28 cellular contexts compared by ENCODE assay signal in genomic region chr17:61567045-61567802, GRCh38. TPM values are rescaled to one million over a fixed set of nuclear protein-coding genes. Genes with fewer than 3 reads are reported as not detected.
"Had no signal": no experiment of that assay in that cellular context is flagged by ENCODE, and none has a peak within 500 bp of the region (broad histone marks: within the 10 kb centered on the region; RNA-seq: fewer than 3 reads in every experiment).

No MANE protein-coding gene starts in this region.

- H3K36me3 Mint-ChIP-seq: activated naive CD4-positive, alpha-beta T cell treated with anti-CD3 and anti-CD28 coated beads, Interleukin-2, amount 10 ng/mL, durations not matched to agents 7 days and 5 days; memory B cell; natural killer cell treated with Interleukin-12 subunit alpha and Interleukin-12 subunit beta and Interleukin-15 and Interleukin-18, amount 100 ng/mL, for 72 hours; type B pancreatic cell had no signal

- H3K4me3 Mint-ChIP-seq: activated CD4-positive, alpha-beta memory T cell treated with anti-CD3 and anti-CD28 coated beads, Interleukin-2, amount 10 ng/mL, durations not matched to agents 7 days and 5 days; activated CD4-positive, alpha-beta T cell treated with anti-CD3 and anti-CD28 coated beads, Interleukin-2, amount 10 ng/mL, durations not matched to agents 24 days and 14 days; activated naive CD4-positive, alpha-beta T cell treated with anti-CD3 and anti-CD28 coated beads, Interleukin-2, amount 10 ng/mL, durations not matched to agents 7 days and 5 days; activated T-cell treated with anti-CD3 and anti-CD28 coated beads, Interleukin-2, amount 50 U/mL, for 72 hours; memory B cell; natural killer cell treated with Interleukin-12 subunit alpha and Interleukin-12 subunit beta and Interleukin-15 and Interleukin-18, amount 100 ng/mL, for 72 hours; T-helper 2 cell treated with Interferon-gamma antibody and Interleukin-4, amounts not matched to agents 5 μg/mL and 100 μg/mL, for 36 hours; type B pancreatic cell had no signal

- H3K4me1 Mint-ChIP-seq: activated CD4-positive, alpha-beta memory T cell treated with anti-CD3 and anti-CD28 coated beads, Interleukin-2, amount 10 ng/mL, durations not matched to agents 7 days and 5 days; activated CD4-positive, alpha-beta T cell treated with anti-CD3 and anti-CD28 coated beads, Interleukin-2, amount 10 ng/mL, durations not matched to agents 24 days and 14 days; activated naive CD4-positive, alpha-beta T cell treated with anti-CD3 and anti-CD28 coated beads, Interleukin-2, amount 10 ng/mL, durations not matched to agents 7 days and 5 days; memory B cell had no signal

- H3K27me3 ChIP-seq: body of pancreas, gastrocnemius medialis had no signal

- H3K4me3 ChIP-seq: body of pancreas, gastrocnemius medialis, thoracic aorta had no signal

- H3K36me3 ChIP-seq: gastrocnemius medialis, thoracic aorta had no signal

- H3K27ac ChIP-seq: body of pancreas, gastrocnemius medialis, thoracic aorta, VCaP had no signal

- DNase-seq: activated CD4-positive, alpha-beta memory T cell treated with anti-CD3 and anti-CD28 coated beads, Interleukin-2, amount 10 ng/mL, durations not matched to agents 7 days and 5 days; activated CD4-positive, alpha-beta T cell treated with anti-CD3 and anti-CD28 coated beads, Interleukin-2, amount 10 ng/mL, durations not matched to agents 24 days and 14 days; activated effector memory CD4-positive, alpha-beta T cell treated with anti-CD3 and anti-CD28 coated beads, Interleukin-2, amount 50 U/mL, for 16 hours; activated naive CD4-positive, alpha-beta T cell treated with anti-CD3 and anti-CD28 coated beads, Interleukin-2, amount 10 ng/mL, durations not matched to agents 7 days and 5 days; activated T-cell treated with anti-CD3 and anti-CD28 coated beads, Interleukin-2, amount 50 U/mL, for 72 hours; anterior cingulate cortex; body of pancreas; effector CD4-positive, alpha-beta T cell; gastrocnemius medialis; islet precursor cell; left cardiac atrium; retina; stimulated activated CD4-positive, alpha-beta T cell treated with anti-CD3 and anti-CD28 coated beads, Interleukin-2, amount 100 ng/mL, for 48 hours; stimulated activated naive CD4-positive, alpha-beta T cell had no signal

- H3K9me3 Mint-ChIP-seq: activated CD4-positive, alpha-beta T cell treated with anti-CD3 and anti-CD28 coated beads, Interleukin-2, amount 10 ng/mL, durations not matched to agents 24 days and 14 days; activated T-cell treated with anti-CD3 and anti-CD28 coated beads, Interleukin-2, amount 50 U/mL, for 72 hours; natural killer cell treated with Interleukin-12 subunit alpha and Interleukin-12 subunit beta and Interleukin-15 and Interleukin-18, amount 100 ng/mL, for 72 hours; T-helper 2 cell treated with Interferon-gamma antibody and Interleukin-4, amounts not matched to agents 5 μg/mL and 100 μg/mL, for 36 hours had no signal

- ATAC-seq: activated CD4-positive, CD25-positive, alpha-beta regulatory T cell treated with anti-CD3 and anti-CD28 coated beads, Interleukin-2, amount 50 U/mL, for 24 hours; activated T-cell treated with anti-CD3 and anti-CD28 coated beads, Interleukin-2, amount 50 U/mL, for 72 hours; body of pancreas; esophagus mucosa; gastrocnemius medialis; left cardiac atrium; natural killer cell treated with Interleukin-12 subunit alpha and Interleukin-12 subunit beta and Interleukin-15 and Interleukin-18, amount 100 ng/mL, for 72 hours had no signal

- FAIRE-seq: endometrium had no signal

- H3K4me1 ChIP-seq: body of pancreas, gastrocnemius medialis had no signal

- H3K27ac Mint-ChIP-seq: activated CD4-positive, alpha-beta memory T cell treated with anti-CD3 and anti-CD28 coated beads, Interleukin-2, amount 10 ng/mL, durations not matched to agents 7 days and 5 days; activated CD4-positive, alpha-beta T cell treated with anti-CD3 and anti-CD28 coated beads, Interleukin-2, amount 10 ng/mL, durations not matched to agents 24 days and 14 days; activated naive CD4-positive, alpha-beta T cell treated with anti-CD3 and anti-CD28 coated beads, Interleukin-2, amount 10 ng/mL, durations not matched to agents 7 days and 5 days; activated T-cell treated with anti-CD3 and anti-CD28 coated beads, Interleukin-2, amount 50 U/mL, for 72 hours; memory B cell; natural killer cell treated with Interleukin-12 subunit alpha and Interleukin-12 subunit beta and Interleukin-15 and Interleukin-18, amount 100 ng/mL, for 72 hours; progenitor cell of endocrine pancreas; T-helper 2 cell treated with Interferon-gamma antibody and Interleukin-4, amounts not matched to agents 5 μg/mL and 100 μg/mL, for 36 hours; type B pancreatic cell had no signal

- H3K9me3 ChIP-seq: body of pancreas, gastrocnemius medialis, thoracic aorta had no signal

RNA-seq across cellular contexts. Expression of gene NACA2, which starts 23.8 kb away (rescaled TPM):
- total RNA-seq: activated CD4-positive, alpha-beta memory T cell treated with anti-CD3 and anti-CD28 coated beads, Interleukin-2, amount 10 ng/mL, durations not matched to agents 7 days and 5 days; activated CD4-positive, alpha-beta T cell treated with anti-CD3 and anti-CD28 coated beads, Interleukin-2, amount 10 ng/mL, durations not matched to agents 24 days and 14 days; activated T-cell treated with anti-CD3 and anti-CD28 coated beads, Interleukin-2, amount 50 U/mL, for 72 hours; cardiac septum; chondrocyte; esophagus mucosa; gastrocnemius medialis; left cardiac atrium; lower leg skin; natural killer cell treated with Interleukin-12 subunit alpha and Interleukin-12 subunit beta and Interleukin-15 and Interleukin-18, amount 100 ng/mL, for 72 hours; osteocyte; progenitor cell of endocrine pancreas; thoracic aorta had no signal
